Comparison of ENCODE assay signal across 22 cellular contexts in genomic region chr9:78858266-78858665, GRCh38.
DNase-seq lines count a peak whose midpoint lies in the region; ATAC-seq, FAIRE-seq and TF ChIP-seq lines count a peak whose summit lies in the region.
"Had no signal": no experiment of that assay in that cellular context is flagged by ENCODE, and none has a peak within 500 bp of the region (broad histone marks: within the 10 kb centered on the region; RNA-seq: fewer than 3 reads in every experiment).

No MANE protein-coding gene starts in this region.

- no peak for FAIRE-seq in astrocyte (lab: Jason Lieb, UNC)
- FAIRE-seq: A204.1, HTR-8/SVneo had no signal

- peak overlapping the region; percentile 40; the same call in 1 of the 2 replicates for H2AK5ac ChIP-seq in IMR-90 (ENCODE audit: low read depth, low read length)

- H4K20me1 ChIP-seq in IMR-90 (ENCODE audit: insufficient read depth, low read length) (no peaks in the 10 kb centered on the region), astrocyte (ENCODE audit: insufficient read depth, low read length) (no peaks in the 10 kb centered on the region), neural cell (ENCODE audit: insufficient read depth) (no peaks in the 10 kb centered on the region)

- no peaks in the 10 kb centered on the region for H3K9me2 ChIP-seq in neural cell (ENCODE audit: insufficient read depth, low read length)

- H3K4me1 Mint-ChIP-seq in astrocyte (ENCODE audit: low read depth, unreplicated experiment): peaks cover 5% of the 10 kb centered on the region
- no peaks in the 10 kb centered on the region for H3K4me1 Mint-ChIP-seq in naive thymus-derived CD4-positive, alpha-beta T cell
- H3K4me1 Mint-ChIP-seq: CD8-positive, alpha-beta memory T cell had no signal

- no peak overlapping the region for H2BK15ac ChIP-seq in IMR-90 (ENCODE audit: low read depth, low read length)

- no peak overlapping the region for H2BK5ac ChIP-seq in IMR-90 (ENCODE audit: low read depth, low read length, poor library complexity, severe bottlenecking)

- in situ Hi-C loops in IMR-90 (cut with MboI; ENCODE audit: low sequenced_read_pairs): no loop called here

- TF ChIP-seq EP300 in neural cell (conservative IDR thresholded peaks at IDR 0.05; ENCODE audit: poor library complexity, severe bottlenecking): no peak

- H3K36me3 ChIP-seq in IMR-90 (ENCODE audit: control insufficient read depth, insufficient read depth, low read length) (no peaks in the 10 kb centered on the region), astrocyte (ENCODE audit: insufficient read depth, low read length) (no peaks in the 10 kb centered on the region), neural cell (ENCODE audit: insufficient read depth, low read length) (no peaks in the 10 kb centered on the region)
- no peaks in the 10 kb centered on the region for H3K36me3 ChIP-seq in naive thymus-derived CD4-positive, alpha-beta T cell (ENCODE audit: control insufficient read depth in 2 of 3, insufficient read depth in 3 of 3, low read length in 3 of 3)
- H3K36me3 ChIP-seq: HAP-1, Peyer's patch, SJSA1 had no signal

- no CpG with 5 or more reads among the region's 1 CpG for WGBS in IMR-90 (ENCODE audit: extremely low coverage in 2 of 2, insufficient read length in 1 of 2), 2 experiments

- H3K27me3 Mint-ChIP-seq in astrocyte (ENCODE audit: low read depth, unreplicated experiment): no peaks in the 10 kb centered on the region
- H3K27me3 Mint-ChIP-seq in naive thymus-derived CD4-positive, alpha-beta T cell: peaks cover 0 to 7% (median 0%) of the 10 kb centered on the region in 5 donors
- H3K27me3 Mint-ChIP-seq: CD8-positive, alpha-beta memory T cell had no signal

- H3K27me3 ChIP-seq in IMR-90 (ENCODE audit: control insufficient read depth, insufficient read depth, low read length) (no peaks in the 10 kb centered on the region), astrocyte (ENCODE audit: insufficient read depth, low read length) (no peaks in the 10 kb centered on the region), neural cell (ENCODE audit: insufficient read depth, low read depth, low read length) (no peaks in the 10 kb centered on the region)
- no peaks in the 10 kb centered on the region for H3K27me3 ChIP-seq in naive thymus-derived CD4-positive, alpha-beta T cell (ENCODE audit: control insufficient read depth in 2 of 2, insufficient read depth in 2 of 2, low read length in 2 of 2)
- H3K27me3 ChIP-seq: Peyer's patch, SJSA1 had no signal

- no peak overlapping the region for H2AK9ac ChIP-seq in IMR-90 (replicated peaks; ENCODE audit: low read depth, low read length, poor library complexity)

- 0 out of 2 replicates have a peak, but pooled peaks cover 3% of the 10 kb centered on the region for H3K9me1 ChIP-seq in IMR-90 (ENCODE audit: insufficient read depth, low read length)

- peaks cover 16% of the 10 kb centered on the region for H3F3A ChIP-seq in neural cell (ENCODE audit: insufficient read depth, low read length, poor library complexity, severe bottlenecking)

- BruUV-seq in IMR-90 (replicated peaks; lab: Mats Ljungman, UMichigan): no TSS peak

- CTCF ChIA-PET in IMR-90 (lab: Yijun Ruan, JAX): interaction anchor here (0.5 to 1.0 kb wide), 2 partner anchors 18 to 187 kb away, joined by 6 to 7 read pairs; no protein-coding TSS in a partner anchor
- CTCF ChIA-PET in naive thymus-derived CD4-positive, alpha-beta T cell (lab: Charles Lee): no interaction called here

- H3K36me3 Mint-ChIP-seq in astrocyte (ENCODE audit: low read depth, unreplicated experiment): no peaks in the 10 kb centered on the region
- no peaks in the 10 kb centered on the region for H3K36me3 Mint-ChIP-seq in naive thymus-derived CD4-positive, alpha-beta T cell
- H3K36me3 Mint-ChIP-seq: CD8-positive, alpha-beta memory T cell had no signal

- H4K5ac ChIP-seq in IMR-90 (ENCODE audit: low read depth, low read length): no peak overlapping the region

- H3K4me2 ChIP-seq in IMR-90 (ENCODE audit: low read depth, low read length) (no peak overlapping the region), astrocyte (ENCODE audit: low read length) (no peak overlapping the region), neural cell (ENCODE audit: low read length) (no peak overlapping the region)
- H3K4me2 ChIP-seq: KMS-11 had no signal

- peak overlapping the region; percentile 34; the same call in 1 of the 2 replicates for H4K91ac ChIP-seq in IMR-90 (ENCODE audit: insufficient read depth, low read depth, low read length)

- no peak overlapping the region for H4K8ac ChIP-seq in IMR-90 (ENCODE audit: low read depth in 2 of 2, low read length in 2 of 2)

- H2AFZ ChIP-seq in IMR-90 (replicated peaks; ENCODE audit: low read length, poor library complexity): peak overlapping the region; percentile 4
- H2AFZ ChIP-seq in astrocyte (ENCODE audit: low read depth, low read length): no peak overlapping the region
- no peak overlapping the region for H2AFZ ChIP-seq in neural cell (ENCODE audit: low read depth, low read length)
- H2AFZ ChIP-seq: GM23248 had no signal

- no peak overlapping the region for H3K23ac ChIP-seq in IMR-90 (ENCODE audit: low read depth, low read length)

- peak overlapping the region; percentile 55; the same call in 1 of the 2 replicates for H2BK120ac ChIP-seq in IMR-90 (ENCODE audit: low read depth, low read length)

- H3K9ac ChIP-seq in IMR-90 (ENCODE audit: low read depth, low read length) (no peak overlapping the region), astrocyte (ENCODE audit: low read length) (no peak overlapping the region), neural cell (ENCODE audit: low read length) (peak overlapping the region; percentile 37)
- H3K9ac ChIP-seq: GM23248, KMS-11 had no signal

- DNase-seq in A172 (ENCODE audit: low spot score) (peak; percentile 92), IMR-90 (peak; percentile 29), astrocyte (ENCODE audit: low read depth) (peak; percentile 70), DMS 273 treated with DMSO at 0.1 percent for 48 hours (lab: John Stamatoyannopoulos, UW) (no peak)
- no peak for DNase-seq in naive thymus-derived CD4-positive, alpha-beta T cell
- DNase-seq: Calu3; CD8-positive, alpha-beta memory T cell; GM23248; MV-4-11; NCI-H1105 treated with DMSO at 0.1 percent for 48 hours; NCI-H2029 treated with DMSO at 0.1 percent for 48 hours; NCI-H524 treated with DMSO at 0.1 percent for 48 hours; Peyer's patch had no signal

- no peak overlapping the region for H3K4ac ChIP-seq in IMR-90 (ENCODE audit: low read depth, low read length)

- no peak overlapping the region for H3K27ac Mint-ChIP-seq in astrocyte (ENCODE audit: unreplicated experiment)
- no peak overlapping the region for H3K27ac Mint-ChIP-seq in naive thymus-derived CD4-positive, alpha-beta T cell
- H3K27ac Mint-ChIP-seq: CD8-positive, alpha-beta memory T cell had no signal

- TF ChIP-seq RAD21 in IMR-90 (IDR thresholded peaks at IDR 0.05; ENCODE audit: low read length) (no peak), neural cell (conservative IDR thresholded peaks at IDR 0.05) (no peak)

- H3K79me1 ChIP-seq in IMR-90 (ENCODE audit: low read depth in 1 of 2, low read length in 2 of 2): no peaks in the 10 kb centered on the region

- H3K27ac ChIP-seq in IMR-90 (ENCODE audit: insufficient read depth, low read length) (no peak overlapping the region), astrocyte (ENCODE audit: low read depth, low read length) (no peak overlapping the region), neural cell (ENCODE audit: low read length) (peak overlapping the region; percentile 74)
- H3K27ac ChIP-seq in naive thymus-derived CD4-positive, alpha-beta T cell (ENCODE audit: low read depth, low read length): no peak overlapping the region
- H3K27ac ChIP-seq: C4-2B, GM23248, KMS-11, Peyer's patch, SJSA1 had no signal

- intact Hi-C loops in IMR-90 (cut with micrococcal nuclease): no loop called here
- intact Hi-C loops in naive thymus-derived CD4-positive, alpha-beta T cell (cut with micrococcal nuclease): no loop called here

- H3K4me3 Mint-ChIP-seq in astrocyte (ENCODE audit: unreplicated experiment): no peak overlapping the region
- H3K4me3 Mint-ChIP-seq in naive thymus-derived CD4-positive, alpha-beta T cell: no peak overlapping the region
- H3K4me3 Mint-ChIP-seq: CD8-positive, alpha-beta memory T cell had no signal

- no peak for TF ChIP-seq CTCF in IMR-90 (conservative IDR thresholded peaks at IDR 0.05; ENCODE audit: low read depth, low read length)
- no peak for TF ChIP-seq CTCF in astrocyte (IDR thresholded peaks at IDR 0.05; ENCODE audit: insufficient read depth, low read depth, low read length)
- TF ChIP-seq CTCF in neural cell (IDR thresholded peaks at IDR 0.05; ENCODE audit: poor library complexity, severe bottlenecking): no peak

- dilution Hi-C loops in IMR-90 (cut with HindIII; ENCODE audit: low sequenced_read_pairs, unreplicated experiment): no loop called here

- peaks cover 3% of the 10 kb centered on the region for H3K9me3 Mint-ChIP-seq in astrocyte (ENCODE audit: unreplicated experiment)
- H3K9me3 Mint-ChIP-seq in naive thymus-derived CD4-positive, alpha-beta T cell: no peaks in the 10 kb centered on the region

- POLR2A ChIA-PET in IMR-90 (lab: Charles Lee; ENCODE audit: unreplicated experiment): no interaction called here
- POLR2A ChIA-PET in naive thymus-derived CD4-positive, alpha-beta T cell (lab: Charles Lee): no interaction called here

- no peak overlapping the region for H3K56ac ChIP-seq in IMR-90 (ENCODE audit: extremely low read depth, insufficient read depth, low read length)

- H3K4me1 ChIP-seq in IMR-90 (ENCODE audit: control insufficient read depth, insufficient read depth, low read length) (peaks cover 5% of the 10 kb centered on the region; the same call in 1 of the 2 replicates), astrocyte (ENCODE audit: insufficient read depth, low read length) (peaks cover 15% of the 10 kb centered on the region)
- H3K4me1 ChIP-seq in naive thymus-derived CD4-positive, alpha-beta T cell (ENCODE audit: control insufficient read depth in 2 of 2, insufficient read depth in 2 of 2, low read length in 2 of 2): no peaks in the 10 kb centered on the region
- H3K4me1 ChIP-seq: HAP-1, Peyer's patch had no signal

- H3K9me3 ChIP-seq in IMR-90 (ENCODE audit: control insufficient read depth, insufficient read depth, low read length) (no peaks in the 10 kb centered on the region), astrocyte (ENCODE audit: insufficient read depth, low read depth, low read length) (no peaks in the 10 kb centered on the region), neural cell (ENCODE audit: low read length) (no peaks in the 10 kb centered on the region)
- no peaks in the 10 kb centered on the region for H3K9me3 ChIP-seq in naive thymus-derived CD4-positive, alpha-beta T cell (ENCODE audit: control insufficient read depth in 2 of 3, low read length in 3 of 3)
- H3K9me3 ChIP-seq: HAP-1, Peyer's patch, SJSA1 had no signal

- ATAC-seq in IMR-90 (ENCODE audit: low read depth) (no peak; the same call in 1 of the 2 replicates), HG02884 (IDR thresholded peaks at IDR 0.05; ENCODE audit: unreplicated experiment) (no peak)
- ATAC-seq in naive thymus-derived CD4-positive, alpha-beta T cell: no peak
- ATAC-seq: Right ventricle myocardium inferior had no signal

- H3K18ac ChIP-seq in IMR-90 (ENCODE audit: low read depth, low read length): no peak overlapping the region

- H3K4me3 ChIP-seq in IMR-90 (ENCODE audit: insufficient read depth, low read depth, low read length) (no peak overlapping the region), astrocyte (ENCODE audit: insufficient read depth, low read depth, low read length) (no peak overlapping the region), neural cell (ENCODE audit: low read length) (peak overlapping the region; percentile 37)
- no peak overlapping the region for H3K4me3 ChIP-seq in naive thymus-derived CD4-positive, alpha-beta T cell (ENCODE audit: low read length)
- H3K4me3 ChIP-seq: GM23248, HAP-1, Peyer's patch, SJSA1 had no signal

- H3K14ac ChIP-seq in IMR-90 (replicated peaks; ENCODE audit: low read depth, low read length): no peak overlapping the region; the same call in 1 of the 2 replicates

- TF ChIP-seq POLR2A in IMR-90 (IDR thresholded peaks at IDR 0.05; ENCODE audit: low read depth, low read length): no peak

- no peak overlapping the region for H2BK20ac ChIP-seq in IMR-90 (ENCODE audit: low read depth, low read length)

- H3K79me2 ChIP-seq in astrocyte (ENCODE audit: insufficient read depth, low read length) (no peaks in the 10 kb centered on the region), neural cell (replicated peaks; ENCODE audit: insufficient read depth, low read length) (no peaks in the 10 kb centered on the region)

Comparison
In these comparisons a context has a peak if more than half of its experiments do, and no peak if none do; other contexts are left out.
1. DNase-seq: peak in A172 (single experiment), IMR-90 (single experiment) and astrocyte (single experiment); none in DMS 273 treated with DMSO at 0.1 percent for 48 hours (single experiment) and naive thymus-derived CD4-positive, alpha-beta T cell (0 of 9).